Comparison of ENCODE assay signal across 9 cellular contexts in the genomic region with DNA sequence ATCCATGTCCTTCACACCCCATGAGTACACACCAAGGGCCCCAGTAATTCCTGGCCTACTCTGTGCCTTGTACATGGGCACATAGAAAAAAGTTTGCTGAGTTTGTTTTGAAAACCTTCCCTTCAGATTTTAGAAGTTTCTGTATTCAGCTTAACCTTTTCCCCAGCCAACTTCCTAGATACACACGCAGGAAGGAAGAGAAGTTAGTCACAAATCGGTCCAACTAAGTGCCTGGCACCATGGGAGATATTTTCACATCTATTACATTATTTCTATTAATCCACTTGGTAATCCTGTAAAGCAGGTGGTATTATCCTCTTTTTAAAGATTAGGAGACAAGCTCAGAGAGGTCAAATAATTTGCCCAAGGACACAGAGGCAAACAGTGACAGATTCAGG. TPM values are rescaled to one million over a fixed set of nuclear protein-coding genes. Genes with fewer than 3 reads are reported as not detected.
DNase-seq lines count a peak whose midpoint lies in the region; ATAC-seq and TF ChIP-seq lines count a peak whose summit lies in the region.
"Had no signal": no experiment of that assay in that cellular context is flagged by ENCODE, and none has a peak within 500 bp of the region (broad histone marks: within the 10 kb centered on the region; RNA-seq: fewer than 3 reads in every experiment).

No MANE protein-coding gene starts in this region.

- TF ChIP-seq POLR2A in stomach (IDR thresholded peaks at IDR 0.05) (no peak), lower leg skin (IDR thresholded peaks at IDR 0.05) (no peak)

- H3K9ac ChIP-seq in mesenchymal stem cell (ENCODE audit: low read length) = no peak overlapping the region

- no peak overlapping the region for H3K14ac ChIP-seq in mesenchymal stem cell (ENCODE audit: low read length in 2 of 2)

- no peak for TF ChIP-seq CTCF in brain microvascular endothelial cell (IDR thresholded peaks at IDR 0.05; ENCODE audit: low read depth, low read length, missing control alignments)
- no peak for TF ChIP-seq CTCF in stomach (IDR thresholded peaks at IDR 0.05)
- no peak for TF ChIP-seq CTCF in lower leg skin (IDR thresholded peaks at IDR 0.05)

- H3K36me3 ChIP-seq in brain microvascular endothelial cell (replicated peaks) = no peaks in the 10 kb centered on the region
- no peaks in the 10 kb centered on the region for H3K36me3 ChIP-seq in mesenchymal stem cell (ENCODE audit: control insufficient read depth in 1 of 2, insufficient read depth in 2 of 2, low read depth in 1 of 2, low read length in 2 of 2)
- peaks cover 0 to 9% (median 0%) of the 10 kb centered on the region in 4 donors for H3K36me3 ChIP-seq in stomach

- no peak overlapping the region for H3K4me2 ChIP-seq in mesenchymal stem cell (ENCODE audit: low read length, poor library complexity, severe bottlenecking)

- H3K27me3 Mint-ChIP-seq in activated CD4-positive, alpha-beta T cell treated with anti-CD3 and anti-CD28 coated beads for 36 hours = no peaks in the 10 kb centered on the region

- H3K27ac ChIP-seq in brain microvascular endothelial cell (peak overlapping the region; percentile 65), mesenchymal stem cell (ENCODE audit: low read length, poor library complexity, severe bottlenecking) (peak overlapping the region; percentile 8), stomach (peak overlapping the region; percentile 89 to 95 (median 91))

- no peak for TF ChIP-seq EP300 in stomach (IDR thresholded peaks at IDR 0.05)

- H3K4me1 ChIP-seq in mesenchymal stem cell (ENCODE audit: control insufficient read depth, insufficient read depth, low read depth, low read length) = peaks cover 6% of the 10 kb centered on the region
- H3K4me1 ChIP-seq in stomach = peaks cover 50 to 99% (median 84%) of the 10 kb centered on the region in 4 donors

- H3K4me3 Mint-ChIP-seq in activated CD4-positive, alpha-beta T cell treated with anti-CD3 and anti-CD28 coated beads for 36 hours = no peak overlapping the region

- no peak overlapping the region for H2BK5ac ChIP-seq in mesenchymal stem cell (ENCODE audit: low read depth, low read length, poor library complexity, severe bottlenecking)

- no peaks in the 10 kb centered on the region for H3K9me3 Mint-ChIP-seq in activated CD4-positive, alpha-beta T cell treated with anti-CD3 and anti-CD28 coated beads for 36 hours (ENCODE audit: low read depth)

- H3K4me3 ChIP-seq in brain microvascular endothelial cell (ENCODE audit: low read depth, low read length) (no peak overlapping the region), mesenchymal stem cell (ENCODE audit: insufficient read depth in 1 of 2, low read depth in 1 of 2, low read length in 2 of 2) (no peak overlapping the region), stomach (no peak overlapping the region), lower leg skin (ENCODE audit: low read depth, poor library complexity, severe bottlenecking) (no peak overlapping the region)

- no peak overlapping the region for H4K8ac ChIP-seq in mesenchymal stem cell (ENCODE audit: low read length)

- in situ Hi-C loops in brain microvascular endothelial cell (cut with HindIII; ENCODE audit: low pct_ligation_motif_present, low sequenced_read_pairs) = no loop called here

- peak overlapping the region; percentile 14 for H3K27ac Mint-ChIP-seq in activated CD4-positive, alpha-beta T cell treated with anti-CD3 and anti-CD28 coated beads for 36 hours

- H2AK5ac ChIP-seq in mesenchymal stem cell (ENCODE audit: low read length, severe bottlenecking) = no peak overlapping the region

- no peak overlapping the region for H3K18ac ChIP-seq in mesenchymal stem cell (ENCODE audit: low read depth in 1 of 2, low read length in 2 of 2)

- intact Hi-C loops in activated CD4-positive, alpha-beta T cell treated with anti-CD3 and anti-CD28 coated beads for 36 hours (cut with DNase I, micrococcal nuclease) = no loop called here
- intact Hi-C loops in stomach (cut with DNase I; ENCODE audit: low total_unique reads) = no loop called here
- intact Hi-C loops in lower leg skin (cut with DNase I; ENCODE audit: low total_unique reads) = no loop called here

- POLR2A ChIA-PET in activated CD4-positive, alpha-beta T cell treated with anti-CD3 and anti-CD28 coated beads for 36 hours (lab: Charles Lee) = no interaction called here

- peaks cover 9% of the 10 kb centered on the region for H3K36me3 Mint-ChIP-seq in activated CD4-positive, alpha-beta T cell treated with anti-CD3 and anti-CD28 coated beads for 36 hours (ENCODE audit: low read depth)

- ATAC-seq in activated CD4-positive, alpha-beta T cell treated with anti-CD3 and anti-CD28 coated beads for 36 hours = no peak
- ATAC-seq in HG03521 (IDR thresholded peaks at IDR 0.05; ENCODE audit: unreplicated experiment) (no peak), GM21390 (IDR thresholded peaks at IDR 0.05; ENCODE audit: unreplicated experiment) (no peak)

- H2BK12ac ChIP-seq in mesenchymal stem cell (ENCODE audit: low read length in 2 of 2) = no peak overlapping the region

- H2BK120ac ChIP-seq in mesenchymal stem cell (ENCODE audit: low read depth, low read length) = no peak overlapping the region

- H3K9me3 ChIP-seq in mesenchymal stem cell (ENCODE audit: control insufficient read depth, low read length) (no peaks in the 10 kb centered on the region), stomach (no peaks in the 10 kb centered on the region)

- no CpG with 5 or more reads among the region's 2 CpGs for WGBS in mesenchymal stem cell
- 26 to 36% (median 28%) methylated on average over 2 of the region's 2 CpGs for WGBS in stomach, 5 donors
- 42 to 58% methylated on average over 2 of the region's 2 CpGs for WGBS in lower leg skin, 2 donors

- H4K91ac ChIP-seq in mesenchymal stem cell (ENCODE audit: low read length) = no peak overlapping the region

- H3K4ac ChIP-seq in mesenchymal stem cell (ENCODE audit: low read depth in 1 of 2, low read length in 2 of 2) = no peak overlapping the region

- CTCF ChIA-PET in activated CD4-positive, alpha-beta T cell treated with anti-CD3 and anti-CD28 coated beads for 36 hours (lab: Charles Lee) = interaction anchor here (0.6 to 2.2 kb wide), 9 partner anchors 8 to 343 kb away, joined by 3 to 9 read pairs (median 6); a partner anchor contains a TSS

- DNase-seq in activated CD4-positive, alpha-beta T cell treated with anti-CD3 and anti-CD28 coated beads for 36 hours = no peak
- DNase-seq in activated CD4-positive, alpha-beta T cell treated with anti-CD3 and anti-CD28 coated beads for 1 hour = no peak
- no peak for DNase-seq in brain microvascular endothelial cell
- no peak for DNase-seq in mesenchymal stem cell
- no peak for DNase-seq in stomach
- no peak for DNase-seq in lower leg skin (ENCODE audit: low spot score in 2 of 2)
- DNase-seq: activated CD8-positive, alpha-beta memory T cell treated with anti-CD3 and anti-CD28 coated beads, Interleukin-2, amount 50 U/mL, for 4 hours had no signal

- peaks cover 44% of the 10 kb centered on the region for H3K4me1 Mint-ChIP-seq in activated CD4-positive, alpha-beta T cell treated with anti-CD3 and anti-CD28 coated beads for 36 hours

- H2BK15ac ChIP-seq in mesenchymal stem cell (ENCODE audit: low read depth, poor library complexity, severe bottlenecking) = no peak overlapping the region

- no peak overlapping the region for H3K23ac ChIP-seq in mesenchymal stem cell (ENCODE audit: low read length in 2 of 2)

- H2AFZ ChIP-seq in mesenchymal stem cell (ENCODE audit: low read depth, low read length) = no peak overlapping the region

- H3K27me3 ChIP-seq in brain microvascular endothelial cell (replicated peaks) = no peaks in the 10 kb centered on the region
- H3K27me3 ChIP-seq in mesenchymal stem cell (ENCODE audit: control insufficient read depth in 1 of 2, insufficient read depth in 1 of 2, low read length in 2 of 2) = no peaks in the 10 kb centered on the region
- no peaks in the 10 kb centered on the region for H3K27me3 ChIP-seq in stomach

- H3K79me1 ChIP-seq in mesenchymal stem cell (replicated peaks; ENCODE audit: low read length, poor library complexity, severe bottlenecking) = peaks cover 37% of the 10 kb centered on the region

RNA-seq across cellular contexts. Expression of a gene that starts 5.8 kb away (rescaled TPM):
- total RNA-seq in activated CD4-positive, alpha-beta T cell treated with anti-CD3 and anti-CD28 coated beads for 36 hours = 10 to 100 TPM; 31.8 to 34.4 TPM
- polyA plus RNA-seq in mesenchymal stem cell (2013, experiment 1 of 2) = 20.1 TPM
- 17.1 TPM for polyA plus RNA-seq in mesenchymal stem cell (2013, experiment 2 of 2)
- total RNA-seq in stomach = 100 to 1,000 TPM in 3 of 5 donors, 10 to 100 TPM in 2; 96.3 to 541 (median 124) TPM
- 10 to 100 TPM; 19.9 to 26.6 (median 24.0) TPM for polyA plus RNA-seq in stomach
- 100 to 1,000 TPM; 135 to 218 (median 168) TPM for total RNA-seq in lower leg skin

RNA-seq across cellular contexts. Expression of a gene that starts 57.9 kb away (rescaled TPM):
- total RNA-seq in activated CD4-positive, alpha-beta T cell treated with anti-CD3 and anti-CD28 coated beads for 36 hours = 10 to 100 TPM; 15.7 to 16.1 TPM
- 34.9 TPM for polyA plus RNA-seq in mesenchymal stem cell (2013, experiment 1 of 2)
- polyA plus RNA-seq in mesenchymal stem cell (2013, experiment 2 of 2) = 35.2 TPM
- 10 to 100 TPM in 4 of 5 donors, 1 to 10 TPM in 1; 3.5 to 35.7 (median 24.4) TPM for total RNA-seq in stomach
- polyA plus RNA-seq in stomach = 10 to 100 TPM; 18.9 to 25.4 (median 19.2) TPM
- 10 to 100 TPM; 29.0 to 59.0 (median 44.7) TPM for total RNA-seq in lower leg skin

Comparison
In these comparisons a context has a peak if more than half of its experiments do, and no peak if none do; other contexts are left out.
1. H3K27ac ChIP-seq: peak in every context shown above with its lines; median percentile 91 in stomach; 65 in brain microvascular endothelial cell; 8 in mesenchymal stem cell.